ENCODE assay signal across 12 cellular contexts in the genomic region with DNA sequence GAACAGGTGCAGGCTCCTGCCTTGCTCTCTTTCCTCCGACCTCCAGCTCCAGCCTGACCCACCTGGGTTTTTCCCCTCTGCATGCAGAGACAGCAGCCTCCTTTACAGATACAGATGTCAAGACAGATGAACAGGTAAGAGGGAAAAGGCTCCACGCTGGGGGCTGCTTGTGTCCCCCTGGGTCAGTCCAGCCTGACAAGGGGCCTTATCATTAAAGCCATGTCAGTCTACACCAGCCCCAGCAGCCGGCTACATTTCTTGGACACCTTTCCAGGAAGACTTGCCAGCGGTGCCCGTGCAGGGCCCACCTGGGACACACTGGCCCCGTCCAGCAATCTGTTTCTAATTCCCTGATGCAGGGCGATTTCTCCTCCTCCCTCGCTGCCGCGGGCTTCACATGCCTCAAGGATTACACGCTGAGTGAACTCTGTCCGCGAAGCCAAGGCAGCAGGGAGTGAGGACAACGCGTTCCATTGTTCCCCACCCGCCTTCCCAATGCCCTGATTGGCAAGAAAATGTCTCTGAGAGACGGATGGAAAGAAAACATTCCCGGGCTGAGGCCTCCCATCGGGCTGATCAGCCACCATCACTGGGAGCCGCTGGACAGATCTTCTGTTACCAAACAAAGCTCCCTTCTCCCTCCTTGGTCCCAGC.
DNase-seq lines count a peak whose midpoint lies in the region; ATAC-seq, FAIRE-seq and TF ChIP-seq lines count a peak whose summit lies in the region.
"Had no signal": no experiment of that assay in that cellular context is flagged by ENCODE, and none has a peak within 500 bp of the region (broad histone marks: within the 10 kb centered on the region; RNA-seq: fewer than 3 reads in every experiment).

No MANE protein-coding gene starts in this region.

- intact Hi-C loops in kidney (cut with DNase I): no loop called here

- ATAC-seq in HG03469 (IDR thresholded peaks at IDR 0.05; ENCODE audit: unreplicated experiment) (no peak), GM18520 (IDR thresholded peaks at IDR 0.05; ENCODE audit: unreplicated experiment) (no peak)
- ATAC-seq: activated CD8-positive, alpha-beta T cell treated with anti-CD3 and anti-CD28 coated beads for 36 hours had no signal

- DNase-seq in HT-29 (ENCODE audit: low spot score) (peak; percentile 22), cerebellar cortex (ENCODE audit: low spot score) (peak; percentile 16), kidney (peak; percentile 18), stromal cell of bone marrow (ENCODE audit: low read depth) (peak; percentile 42), activated gamma-delta T cell (lab: John Stamatoyannopoulos, UW) (no peak), NCI-H1694 (lab: John Stamatoyannopoulos, UW) (no peak)
- DNase-seq: activated CD8-positive, alpha-beta T cell treated with anti-CD3 and anti-CD28 coated beads for 36 hours; NCI-H2081; ovary had no signal

- no peak for FAIRE-seq in kidney (lab: Jason Lieb, UNC)

- H3K27ac ChIP-seq in kidney (ENCODE audit: low read depth in 2 of 2, low read length in 2 of 2): no peak overlapping the region
- H3K27ac ChIP-seq: HL-60, ovary had no signal

- peaks cover 0 to 11% of the 10 kb centered on the region in 2 donors for H3K9me3 ChIP-seq in kidney (ENCODE audit: control insufficient read depth in 1 of 2, low read length in 2 of 2)
- H3K9me3 ChIP-seq: ovary had no signal

- no peaks in the 10 kb centered on the region for H3K36me3 ChIP-seq in kidney (ENCODE audit: control insufficient read depth in 1 of 2, insufficient read depth in 2 of 2, low read length in 2 of 2)
- H3K36me3 ChIP-seq: ovary had no signal

- H3K4me3 ChIP-seq in kidney (ENCODE audit: low read length in 2 of 2): no peak overlapping the region
- H3K4me3 ChIP-seq: ovary had no signal

- no peak overlapping the region for H3K9ac ChIP-seq in kidney (ENCODE audit: low read length in 2 of 2)

- H3K4me1 ChIP-seq in kidney (ENCODE audit: control insufficient read depth in 1 of 2, insufficient read depth in 1 of 2, low read depth in 1 of 2, low read length in 2 of 2): peaks cover 0 to 2% of the 10 kb centered on the region in 2 donors

- no peak for TF ChIP-seq CTCF in kidney (IDR thresholded peaks at IDR 0.05; ENCODE audit: borderline replicate concordance, extremely low read depth, insufficient read depth)

Comparison
In these comparisons a context has a peak if more than half of its experiments do, and no peak if none do; other contexts are left out.
1. DNase-seq: peak in HT-29 (single experiment), cerebellar cortex (single experiment), kidney (single experiment) and stromal cell of bone marrow (single experiment); none in activated gamma-delta T cell (single experiment) and NCI-H1694 (single experiment).